22 cellular contexts compared by ENCODE assay signal in the genomic region with DNA sequence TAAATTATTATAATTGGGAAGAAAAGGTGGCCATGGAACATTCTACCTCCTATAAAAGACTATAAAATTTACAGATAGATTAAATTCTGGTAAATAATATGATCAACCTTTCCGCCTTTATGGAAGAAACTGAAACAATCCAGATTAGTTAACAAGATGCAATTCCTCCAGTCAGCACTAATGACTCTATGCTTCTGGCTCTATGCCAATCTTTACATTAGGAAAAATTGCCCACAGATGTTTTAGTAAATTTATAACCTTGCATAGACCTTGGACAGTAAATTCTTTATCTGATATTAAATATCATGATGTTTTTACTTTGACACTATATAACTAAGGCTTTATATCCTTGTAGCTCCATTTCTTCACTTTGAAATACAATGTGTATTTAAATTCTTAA.
"Had no signal": no experiment of that assay in that cellular context is flagged by ENCODE, and none has a peak within 500 bp of the region (broad histone marks: within the 10 kb centered on the region; RNA-seq: fewer than 3 reads in every experiment).

No MANE protein-coding gene starts in this region.

- H3K4me1 Mint-ChIP-seq: activated CD4-positive, alpha-beta memory T cell treated with anti-CD3 and anti-CD28 coated beads, Interleukin-2, amount 10 ng/mL, durations not matched to agents 7 days and 5 days; activated CD4-positive, alpha-beta T cell treated with anti-CD3 and anti-CD28 coated beads, Interleukin-2, amount 10 ng/mL, durations not matched to agents 7 days and 5 days; activated naive CD4-positive, alpha-beta T cell treated with anti-CD3 and anti-CD28 coated beads, Interleukin-2, amount 50 U/mL, for 24 hours; activated naive CD8-positive, alpha-beta T cell treated with anti-CD3 and anti-CD28 coated beads, Interleukin-2, amount 50 U/mL, for 24 hours; activated T-helper 17 cell treated with anti-CD3 and anti-CD28 coated beads, Interleukin-2, amount 50 U/mL, for 72 hours had no signal

- H3K27ac ChIP-seq: colonic mucosa, right lobe of liver, thoracic aorta, uterus had no signal

- FAIRE-seq: endometrium, frontal cortex had no signal

- H3K27me3 ChIP-seq: colonic mucosa, right lobe of liver, uterus had no signal

- H3K27ac Mint-ChIP-seq: activated CD4-positive, alpha-beta memory T cell treated with anti-CD3 and anti-CD28 coated beads, Interleukin-2, amount 10 ng/mL, durations not matched to agents 7 days and 5 days; activated CD4-positive, alpha-beta T cell treated with anti-CD3 and anti-CD28 coated beads, Interleukin-2, amount 10 ng/mL, durations not matched to agents 7 days and 5 days; activated naive CD4-positive, alpha-beta T cell treated with anti-CD3 and anti-CD28 coated beads, Interleukin-2, amount 50 U/mL, for 24 hours; activated naive CD8-positive, alpha-beta T cell treated with anti-CD3 and anti-CD28 coated beads, Interleukin-2, amount 50 U/mL, for 24 hours; activated T-helper 17 cell treated with anti-CD3 and anti-CD28 coated beads, Interleukin-2, amount 50 U/mL, for 72 hours; progenitor cell of endocrine pancreas; stimulated activated naive CD8-positive, alpha-beta T cell treated with anti-CD3 and anti-CD28 coated beads, Interleukin-15, Interleukin-2, amounts not matched to agents 100 ng/mL and 50 ng/mL, for 24 hours had no signal

- DNase-seq: activated CD4-positive, alpha-beta memory T cell treated with anti-CD3 and anti-CD28 coated beads, Interleukin-2, amount 10 ng/mL, durations not matched to agents 7 days and 5 days; activated CD4-positive, alpha-beta T cell treated with anti-CD3 and anti-CD28 coated beads for 1 hour; activated CD4-positive, alpha-beta T cell treated with anti-CD3 and anti-CD28 coated beads, Interleukin-2, amount 10 ng/mL, durations not matched to agents 7 days and 5 days; activated gamma-delta T cell treated with Interleukin-2 at 50 U/mL for 16 hours; activated naive CD8-positive, alpha-beta T cell treated with anti-CD3 and anti-CD28 coated beads, Interleukin-2, amount 50 U/mL, for 24 hours; activated T-cell treated with anti-CD3 and anti-CD28 coated beads, Interleukin-2, amount 50 U/mL, for 4 hours; colonic mucosa; effector CD8-positive, alpha-beta T cell; islet precursor cell; left ventricle myocardium superior; right lobe of liver; stimulated activated CD4-positive, alpha-beta T cell treated with anti-CD3 and anti-CD28 coated beads, Interleukin-4, amount 100 ng/mL, for 1 hour; trophoblast cell; uterus had no signal

- H3K27me3 Mint-ChIP-seq: activated CD4-positive, alpha-beta memory T cell treated with anti-CD3 and anti-CD28 coated beads, Interleukin-2, amount 10 ng/mL, durations not matched to agents 7 days and 5 days; activated CD4-positive, alpha-beta T cell treated with anti-CD3 and anti-CD28 coated beads, Interleukin-2, amount 10 ng/mL, durations not matched to agents 7 days and 5 days; activated naive CD4-positive, alpha-beta T cell treated with anti-CD3 and anti-CD28 coated beads, Interleukin-2, amount 50 U/mL, for 24 hours; activated naive CD8-positive, alpha-beta T cell treated with anti-CD3 and anti-CD28 coated beads, Interleukin-2, amount 50 U/mL, for 24 hours; activated T-helper 17 cell treated with anti-CD3 and anti-CD28 coated beads, Interleukin-2, amount 50 U/mL, for 72 hours; progenitor cell of endocrine pancreas; stimulated activated naive CD8-positive, alpha-beta T cell treated with anti-CD3 and anti-CD28 coated beads, Interleukin-15, Interleukin-2, amounts not matched to agents 100 ng/mL and 50 ng/mL, for 24 hours had no signal

- H3K4me1 ChIP-seq: colonic mucosa, right lobe of liver, uterus had no signal

- H3K36me3 Mint-ChIP-seq: activated naive CD4-positive, alpha-beta T cell treated with anti-CD3 and anti-CD28 coated beads, Interleukin-2, amount 50 U/mL, for 24 hours had no signal

- H3K4me3 Mint-ChIP-seq: activated CD4-positive, alpha-beta memory T cell treated with anti-CD3 and anti-CD28 coated beads, Interleukin-2, amount 10 ng/mL, durations not matched to agents 7 days and 5 days; activated CD4-positive, alpha-beta T cell treated with anti-CD3 and anti-CD28 coated beads, Interleukin-2, amount 10 ng/mL, durations not matched to agents 7 days and 5 days; activated naive CD4-positive, alpha-beta T cell treated with anti-CD3 and anti-CD28 coated beads, Interleukin-2, amount 50 U/mL, for 24 hours; activated naive CD8-positive, alpha-beta T cell treated with anti-CD3 and anti-CD28 coated beads, Interleukin-2, amount 50 U/mL, for 24 hours; activated T-cell treated with anti-CD3 and anti-CD28 coated beads, Interleukin-2, amount 50 U/mL, for 4 hours; activated T-helper 17 cell treated with anti-CD3 and anti-CD28 coated beads, Interleukin-2, amount 50 U/mL, for 72 hours; nephron; stimulated activated naive CD8-positive, alpha-beta T cell treated with anti-CD3 and anti-CD28 coated beads, Interleukin-15, Interleukin-2, amounts not matched to agents 100 ng/mL and 50 ng/mL, for 24 hours had no signal

- H3K9me3 ChIP-seq: colonic mucosa, right lobe of liver, thoracic aorta, uterus had no signal

- H3K36me3 ChIP-seq: colonic mucosa, right lobe of liver, thoracic aorta, uterus had no signal

- ATAC-seq: activated naive CD8-positive, alpha-beta T cell treated with anti-CD3 and anti-CD28 coated beads, Interleukin-2, amount 50 U/mL, for 24 hours; activated T-cell treated with anti-CD3 and anti-CD28 coated beads, Interleukin-2, amount 50 U/mL, for 4 hours; activated T-helper 17 cell treated with anti-CD3 and anti-CD28 coated beads, Interleukin-2, amount 50 U/mL, for 72 hours; left ventricle myocardium superior; right lobe of liver had no signal

- H3K4me3 ChIP-seq: colonic mucosa, right lobe of liver, thoracic aorta, uterus had no signal

- H3K9me3 Mint-ChIP-seq: nephron had no signal
